Comparison of ENCODE assay signal across 1 cellular context in genomic region chr5:143562935-143563334, GRCh38.
TF ChIP-seq lines count a peak whose summit lies in the region.

No MANE protein-coding gene starts in this region.

TF ChIP-seq in HepG2, 621 proteins besides CTCF, POLR2A, EP300 and RAD21 (continued from another document):
- TF ChIP-seq, protein P1, sequence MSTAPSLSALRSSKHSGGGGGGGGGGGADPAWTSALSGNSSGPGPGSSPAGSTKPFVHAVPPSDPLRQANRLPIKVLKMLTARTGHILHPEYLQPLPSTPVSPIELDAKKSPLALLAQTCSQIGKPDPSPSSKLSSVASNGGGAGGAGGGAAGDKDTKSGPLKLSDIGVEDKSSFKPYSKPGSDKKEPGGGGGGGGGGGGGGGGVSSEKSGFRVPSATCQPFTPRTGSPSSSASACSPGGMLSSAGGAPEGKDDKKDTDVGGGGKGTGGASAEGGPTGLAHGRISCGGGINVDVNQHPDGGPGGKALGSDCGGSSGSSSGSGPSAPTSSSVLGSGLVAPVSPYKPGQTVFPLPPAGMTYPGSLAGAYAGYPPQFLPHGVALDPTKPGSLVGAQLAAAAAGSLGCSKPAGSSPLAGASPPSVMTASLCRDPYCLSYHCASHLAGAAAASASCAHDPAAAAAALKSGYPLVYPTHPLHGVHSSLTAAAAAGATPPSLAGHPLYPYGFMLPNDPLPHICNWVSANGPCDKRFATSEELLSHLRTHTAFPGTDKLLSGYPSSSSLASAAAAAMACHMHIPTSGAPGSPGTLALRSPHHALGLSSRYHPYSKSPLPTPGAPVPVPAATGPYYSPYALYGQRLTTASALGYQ (CRISPR knock-in tag; IDR thresholded peaks at IDR 0.05): no peak
- TF ChIP-seq HDAC2 (CRISPR knock-in tag; IDR thresholded peaks at IDR 0.05) (no peak; the same call in 1 of the 2 replicates), PHF20 (CRISPR knock-in tag; IDR thresholded peaks at IDR 0.05) (no peak), ZKSCAN8 (CRISPR knock-in tag; IDR thresholded peaks at IDR 0.05; ENCODE audit: borderline replicate concordance) (no peak), FIP1L1 (IDR thresholded peaks at IDR 0.05; ENCODE audit: borderline replicate concordance, insufficient read depth, low read depth, low read length) (no peak), ZFP90 (CRISPR knock-in tag; IDR thresholded peaks at IDR 0.05; ENCODE audit: borderline replicate concordance) (peak; percentile 93), ZNF616 (CRISPR knock-in tag; IDR thresholded peaks at IDR 0.05; ENCODE audit: low read depth) (no peak), ZBTB21 (CRISPR knock-in tag; IDR thresholded peaks at IDR 0.05) (peak; percentile 49), RARG (CRISPR knock-in tag; IDR thresholded peaks at IDR 0.05; ENCODE audit: low read depth) (no peak), PPARG (CRISPR knock-in tag; conservative IDR thresholded peaks at IDR 0.05) (no peak), HOXA7 (CRISPR knock-in tag; IDR thresholded peaks at IDR 0.05) (no peak), ZNF234 (CRISPR knock-in tag; conservative IDR thresholded peaks at IDR 0.05) (no peak), TRIM24 (CRISPR knock-in tag; IDR thresholded peaks at IDR 0.05) (no peak), NCOA2 (CRISPR knock-in tag; IDR thresholded peaks at IDR 0.05) (peak; percentile 79), ZNF101 (CRISPR knock-in tag; IDR thresholded peaks at IDR 0.05; ENCODE audit: borderline replicate concordance, low read depth) (no peak), NFKBIZ (CRISPR knock-in tag; IDR thresholded peaks at IDR 0.05) (0 out of 2 replicates have a peak, but pooled peaks have one; percentile 35), TSC22D2 (CRISPR knock-in tag; IDR thresholded peaks at IDR 0.05; ENCODE audit: borderline replicate concordance) (no peak), SOX6 (IDR thresholded peaks at IDR 0.05) (no peak), SOX6 (CRISPR knock-in tag; IDR thresholded peaks at IDR 0.05) (peak; percentile 69), ZNF781 (CRISPR knock-in tag; IDR thresholded peaks at IDR 0.05; ENCODE audit: borderline replicate concordance, not compliant biosample characterization) (peak; percentile 24), HNF4A (CRISPR knock-in tag; IDR thresholded peaks at IDR 0.05) (peak; percentile 15; the same call in 1 of the 2 replicates), HCFC1 (IDR thresholded peaks at IDR 0.05; ENCODE audit: low read depth, low read length) (no peak), RBAK (CRISPR knock-in tag; IDR thresholded peaks at IDR 0.05) (no peak), ASH2L (IDR thresholded peaks at IDR 0.05; ENCODE audit: insufficient read length, low read depth, low read length) (no peak), KAT8 (CRISPR knock-in tag; IDR thresholded peaks at IDR 0.05) (peak; percentile 60; the same call in 1 of the 2 replicates), ZNF317 (CRISPR knock-in tag; IDR thresholded peaks at IDR 0.05) (no peak), ZNF772 (CRISPR knock-in tag; IDR thresholded peaks at IDR 0.05) (no peak), REXO4 (CRISPR knock-in tag; IDR thresholded peaks at IDR 0.05; ENCODE audit: borderline replicate concordance) (no peak), CC2D1A (CRISPR knock-in tag; IDR thresholded peaks at IDR 0.05) (no peak), RERE (CRISPR knock-in tag; IDR thresholded peaks at IDR 0.05; ENCODE audit: low read depth) (no peak)
- TF ChIP-seq, protein P2, sequence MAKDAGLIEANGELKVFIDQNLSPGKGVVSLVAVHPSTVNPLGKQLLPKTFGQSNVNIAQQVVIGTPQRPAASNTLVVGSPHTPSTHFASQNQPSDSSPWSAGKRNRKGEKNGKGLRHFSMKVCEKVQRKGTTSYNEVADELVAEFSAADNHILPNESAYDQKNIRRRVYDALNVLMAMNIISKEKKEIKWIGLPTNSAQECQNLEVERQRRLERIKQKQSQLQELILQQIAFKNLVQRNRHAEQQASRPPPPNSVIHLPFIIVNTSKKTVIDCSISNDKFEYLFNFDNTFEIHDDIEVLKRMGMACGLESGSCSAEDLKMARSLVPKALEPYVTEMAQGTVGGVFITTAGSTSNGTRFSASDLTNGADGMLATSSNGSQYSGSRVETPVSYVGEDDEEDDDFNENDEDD (CRISPR knock-in tag; IDR thresholded peaks at IDR 0.05; ENCODE audit: borderline replicate concordance): peak; percentile 49; the same call in 1 of the 2 replicates
- TF ChIP-seq, protein P3, sequence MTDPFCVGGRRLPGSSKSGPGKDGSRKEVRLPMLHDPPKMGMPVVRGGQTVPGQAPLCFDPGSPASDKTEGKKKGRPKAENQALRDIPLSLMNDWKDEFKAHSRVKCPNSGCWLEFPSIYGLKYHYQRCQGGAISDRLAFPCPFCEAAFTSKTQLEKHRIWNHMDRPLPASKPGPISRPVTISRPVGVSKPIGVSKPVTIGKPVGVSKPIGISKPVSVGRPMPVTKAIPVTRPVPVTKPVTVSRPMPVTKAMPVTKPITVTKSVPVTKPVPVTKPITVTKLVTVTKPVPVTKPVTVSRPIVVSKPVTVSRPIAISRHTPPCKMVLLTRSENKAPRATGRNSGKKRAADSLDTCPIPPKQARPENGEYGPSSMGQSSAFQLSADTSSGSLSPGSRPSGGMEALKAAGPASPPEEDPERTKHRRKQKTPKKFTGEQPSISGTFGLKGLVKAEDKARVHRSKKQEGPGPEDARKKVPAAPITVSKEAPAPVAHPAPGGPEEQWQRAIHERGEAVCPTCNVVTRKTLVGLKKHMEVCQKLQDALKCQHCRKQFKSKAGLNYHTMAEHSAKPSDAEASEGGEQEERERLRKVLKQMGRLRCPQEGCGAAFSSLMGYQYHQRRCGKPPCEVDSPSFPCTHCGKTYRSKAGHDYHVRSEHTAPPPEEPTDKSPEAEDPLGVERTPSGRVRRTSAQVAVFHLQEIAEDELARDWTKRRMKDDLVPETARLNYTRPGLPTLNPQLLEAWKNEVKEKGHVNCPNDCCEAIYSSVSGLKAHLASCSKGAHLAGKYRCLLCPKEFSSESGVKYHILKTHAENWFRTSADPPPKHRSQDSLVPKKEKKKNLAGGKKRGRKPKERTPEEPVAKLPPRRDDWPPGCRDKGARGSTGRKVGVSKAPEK (CRISPR knock-in tag; IDR thresholded peaks at IDR 0.05; ENCODE audit: borderline replicate concordance): no peak
- TF ChIP-seq, protein P4, sequence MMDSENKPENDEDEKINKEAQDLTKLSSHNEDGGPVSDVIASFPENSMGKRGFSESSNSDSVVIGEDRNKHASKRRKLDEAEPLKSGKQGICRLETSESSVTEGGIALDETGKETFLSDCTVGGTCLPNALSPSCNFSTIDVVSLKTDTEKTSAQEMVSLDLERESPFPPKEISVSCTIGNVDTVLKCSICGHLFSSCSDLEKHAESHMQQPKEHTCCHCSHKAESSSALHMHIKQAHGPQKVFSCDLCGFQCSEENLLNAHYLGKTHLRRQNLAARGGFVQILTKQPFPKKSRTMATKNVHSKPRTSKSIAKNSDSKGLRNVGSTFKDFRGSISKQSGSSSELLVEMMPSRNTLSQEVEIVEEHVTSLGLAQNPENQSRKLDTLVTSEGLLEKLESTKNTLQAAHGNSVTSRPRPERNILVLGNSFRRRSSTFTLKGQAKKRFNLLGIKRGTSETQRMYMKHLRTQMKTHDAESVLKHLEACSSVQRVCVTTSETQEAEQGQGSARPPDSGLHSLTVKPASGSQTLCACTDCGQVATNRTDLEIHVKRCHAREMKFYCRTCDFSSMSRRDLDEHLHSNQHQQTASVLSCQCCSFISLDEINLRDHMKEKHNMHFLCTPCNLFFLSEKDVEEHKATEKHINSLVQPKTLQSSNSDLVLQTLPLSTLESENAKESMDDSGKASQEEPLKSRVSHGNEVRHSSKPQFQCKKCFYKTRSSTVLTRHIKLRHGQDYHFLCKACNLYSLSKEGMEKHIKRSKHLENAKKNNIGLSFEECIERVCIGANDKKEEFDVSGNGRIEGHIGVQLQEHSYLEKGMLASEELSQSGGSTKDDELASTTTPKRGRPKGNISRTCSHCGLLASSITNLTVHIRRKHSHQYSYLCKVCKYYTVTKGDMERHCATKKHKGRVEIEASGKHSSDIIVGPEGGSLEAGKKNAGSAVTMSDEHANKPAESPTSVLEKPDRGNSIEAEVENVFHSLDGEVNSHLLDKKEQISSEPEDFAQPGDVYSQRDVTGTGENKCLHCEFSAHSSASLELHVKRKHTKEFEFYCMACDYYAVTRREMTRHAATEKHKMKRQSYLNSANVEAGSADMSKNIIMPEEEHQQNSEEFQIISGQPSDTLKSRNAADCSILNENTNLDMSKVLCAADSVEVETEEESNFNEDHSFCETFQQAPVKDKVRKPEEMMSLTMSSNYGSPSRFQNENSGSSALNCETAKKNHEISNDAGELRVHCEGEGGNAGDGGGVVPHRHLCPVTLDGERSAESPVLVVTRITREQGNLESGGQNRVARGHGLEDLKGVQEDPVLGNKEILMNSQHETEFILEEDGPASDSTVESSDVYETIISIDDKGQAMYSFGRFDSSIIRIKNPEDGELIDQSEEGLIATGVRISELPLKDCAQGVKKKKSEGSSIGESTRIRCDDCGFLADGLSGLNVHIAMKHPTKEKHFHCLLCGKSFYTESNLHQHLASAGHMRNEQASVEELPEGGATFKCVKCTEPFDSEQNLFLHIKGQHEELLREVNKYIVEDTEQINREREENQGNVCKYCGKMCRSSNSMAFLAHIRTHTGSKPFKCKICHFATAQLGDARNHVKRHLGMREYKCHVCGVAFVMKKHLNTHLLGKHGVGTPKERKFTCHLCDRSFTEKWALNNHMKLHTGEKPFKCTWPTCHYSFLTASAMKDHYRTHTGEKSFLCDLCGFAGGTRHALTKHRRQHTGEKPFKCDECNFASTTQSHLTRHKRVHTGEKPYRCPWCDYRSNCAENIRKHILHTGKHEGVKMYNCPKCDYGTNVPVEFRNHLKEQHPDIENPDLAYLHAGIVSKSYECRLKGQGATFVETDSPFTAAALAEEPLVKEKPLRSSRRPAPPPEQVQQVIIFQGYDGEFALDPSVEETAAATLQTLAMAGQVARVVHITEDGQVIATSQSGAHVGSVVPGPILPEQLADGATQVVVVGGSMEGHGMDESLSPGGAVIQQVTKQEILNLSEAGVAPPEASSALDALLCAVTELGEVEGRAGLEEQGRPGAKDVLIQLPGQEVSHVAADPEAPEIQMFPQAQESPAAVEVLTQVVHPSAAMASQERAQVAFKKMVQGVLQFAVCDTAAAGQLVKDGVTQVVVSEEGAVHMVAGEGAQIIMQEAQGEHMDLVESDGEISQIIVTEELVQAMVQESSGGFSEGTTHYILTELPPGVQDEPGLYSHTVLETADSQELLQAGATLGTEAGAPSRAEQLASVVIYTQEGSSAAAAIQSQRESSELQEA (CRISPR knock-in tag; IDR thresholded peaks at IDR 0.05; ENCODE audit: not compliant biosample characterization): no peak
- TF ChIP-seq, protein P5, sequence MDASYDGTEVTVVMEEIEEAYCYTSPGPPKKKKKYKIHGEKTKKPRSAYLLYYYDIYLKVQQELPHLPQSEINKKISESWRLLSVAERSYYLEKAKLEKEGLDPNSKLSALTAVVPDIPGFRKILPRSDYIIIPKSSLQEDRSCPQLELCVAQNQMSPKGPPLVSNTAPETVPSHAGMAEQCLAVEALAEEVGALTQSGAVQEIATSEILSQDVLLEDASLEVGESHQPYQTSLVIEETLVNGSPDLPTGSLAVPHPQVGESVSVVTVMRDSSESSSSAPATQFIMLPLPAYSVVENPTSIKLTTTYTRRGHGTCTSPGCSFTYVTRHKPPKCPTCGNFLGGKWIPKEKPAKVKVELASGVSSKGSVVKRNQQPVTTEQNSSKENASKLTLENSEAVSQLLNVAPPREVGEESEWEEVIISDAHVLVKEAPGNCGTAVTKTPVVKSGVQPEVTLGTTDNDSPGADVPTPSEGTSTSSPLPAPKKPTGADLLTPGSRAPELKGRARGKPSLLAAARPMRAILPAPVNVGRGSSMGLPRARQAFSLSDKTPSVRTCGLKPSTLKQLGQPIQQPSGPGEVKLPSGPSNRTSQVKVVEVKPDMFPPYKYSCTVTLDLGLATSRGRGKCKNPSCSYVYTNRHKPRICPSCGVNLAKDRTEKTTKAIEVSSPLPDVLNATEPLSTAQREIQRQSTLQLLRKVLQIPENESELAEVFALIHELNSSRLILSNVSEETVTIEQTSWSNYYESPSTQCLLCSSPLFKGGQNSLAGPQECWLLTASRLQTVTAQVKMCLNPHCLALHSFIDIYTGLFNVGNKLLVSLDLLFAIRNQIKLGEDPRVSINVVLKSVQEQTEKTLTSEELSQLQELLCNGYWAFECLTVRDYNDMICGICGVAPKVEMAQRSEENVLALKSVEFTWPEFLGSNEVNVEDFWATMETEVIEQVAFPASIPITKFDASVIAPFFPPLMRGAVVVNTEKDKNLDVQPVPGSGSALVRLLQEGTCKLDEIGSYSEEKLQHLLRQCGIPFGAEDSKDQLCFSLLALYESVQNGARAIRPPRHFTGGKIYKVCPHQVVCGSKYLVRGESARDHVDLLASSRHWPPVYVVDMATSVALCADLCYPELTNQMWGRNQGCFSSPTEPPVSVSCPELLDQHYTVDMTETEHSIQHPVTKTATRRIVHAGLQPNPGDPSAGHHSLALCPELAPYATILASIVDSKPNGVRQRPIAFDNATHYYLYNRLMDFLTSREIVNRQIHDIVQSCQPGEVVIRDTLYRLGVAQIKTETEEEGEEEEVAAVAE (CRISPR knock-in tag; IDR thresholded peaks at IDR 0.05; ENCODE audit: borderline replicate concordance): no peak
